ENCODE assay signal across 26 cellular contexts in the genomic region with DNA sequence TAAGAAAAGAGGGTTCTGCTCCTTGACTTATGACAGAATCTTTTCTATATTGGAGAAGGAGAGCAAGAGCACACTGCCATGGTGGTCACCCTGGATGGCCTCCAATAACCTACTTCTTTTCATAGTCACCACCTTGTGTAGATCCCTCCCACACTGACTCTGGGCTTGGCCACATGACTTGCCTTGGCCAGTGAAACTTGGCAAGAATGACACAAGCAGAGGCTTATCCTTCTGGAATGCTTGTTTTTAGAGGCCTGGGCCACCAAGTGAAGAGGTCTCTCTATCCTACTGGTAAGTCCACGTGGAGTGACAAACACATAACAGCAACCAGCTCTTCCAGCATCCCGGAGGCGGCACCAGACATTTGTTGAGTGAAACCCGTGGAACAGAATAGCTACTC.
"Had no signal": no experiment of that assay in that cellular context is flagged by ENCODE, and none has a peak within 500 bp of the region (broad histone marks: within the 10 kb centered on the region; RNA-seq: fewer than 3 reads in every experiment).

No MANE protein-coding gene starts in this region.

- DNase-seq: activated B cell treated with CpG ODN at 0.5 μM for 24 hours; activated CD4-positive, alpha-beta memory T cell treated with anti-CD3 and anti-CD28 coated beads for 36 hours; activated CD4-positive, alpha-beta T cell treated with anti-CD3 and anti-CD28 coated beads for 1 hour; activated CD4-positive, alpha-beta T cell treated with anti-CD3 and anti-CD28 coated beads, Interleukin-2, amount 10 ng/mL, durations not matched to agents 24 days and 14 days; activated naive CD4-positive, alpha-beta T cell treated with anti-CD3 and anti-CD28 coated beads, Interleukin-2, amount 50 U/mL, for 16 hours; activated naive CD8-positive, alpha-beta T cell treated with anti-CD3 and anti-CD28 coated beads, Interleukin-2, amount 10 ng/mL, durations not matched to agents 7 days and 5 days; activated T-cell treated with anti-CD3 and anti-CD28 coated beads, Interleukin-2, amount 50 U/mL, for 72 hours; adrenal gland; anterior cingulate cortex; caudate nucleus; colonic mucosa; MV-4-11; NCI-H1105; NCI-H1436; NCI-H1694 treated with DMSO at 0.1 percent for 48 hours; NCI-H2029 treated with DMSO at 0.1 percent for 48 hours; NCI-H345; NCI-H510A; NCI-H526 treated with DMSO at 0.1 percent for 48 hours; NCI-H82; OCI-M1; SHP77; T-helper 17 cell; T-helper 9 cell had no signal

- H3K4me3 ChIP-seq: adrenal gland, colonic mucosa, SJSA1 had no signal

- ATAC-seq: activated T-cell treated with anti-CD3 and anti-CD28 coated beads, Interleukin-2, amount 50 U/mL, for 72 hours; Panc1; T-helper 17 cell had no signal
